In the genomic region with DNA sequence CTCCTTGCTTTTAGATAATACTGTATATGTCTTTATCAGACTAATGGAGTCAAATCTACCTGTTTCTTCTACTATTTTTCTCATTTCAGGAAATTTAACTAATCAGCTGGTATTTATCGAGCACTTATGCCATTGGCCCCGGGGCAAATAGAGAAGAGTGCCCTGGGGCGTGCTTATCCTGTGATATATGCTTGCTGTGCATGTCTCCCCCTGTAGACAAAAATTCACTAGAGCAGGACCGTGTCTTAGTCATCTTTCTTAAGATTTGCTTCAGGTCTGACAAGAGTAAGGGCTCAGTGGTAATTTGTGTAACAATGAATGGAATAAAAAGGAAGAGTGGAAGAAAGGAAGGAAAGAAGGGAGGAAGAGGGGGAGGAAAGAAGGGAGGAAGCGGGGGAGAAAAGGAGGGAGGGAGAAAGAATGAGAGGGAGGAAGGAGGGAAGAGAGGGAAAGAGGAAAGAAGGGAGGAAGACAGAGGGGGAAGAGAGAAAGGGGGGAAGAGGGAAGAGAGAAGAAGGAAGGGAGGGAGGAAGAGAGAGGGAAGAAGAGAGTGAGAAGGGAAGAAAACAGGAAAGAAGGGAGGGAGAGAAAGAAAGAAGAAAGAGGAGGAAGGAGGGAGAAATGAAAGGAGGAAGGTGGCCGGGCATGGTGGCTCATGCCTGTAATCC, we compare ENCODE assay signal across 1 cellular context.
A peak's percentile ranks its signal among the peaks of the same experiment; 100 is the strongest.
TF ChIP-seq lines count a peak whose summit lies in the region.

No MANE protein-coding gene starts in this region.

TF ChIP-seq in K562, 482 proteins besides CTCF, POLR2A, EP300 and RAD21 (continued from another document and continues in another):
- TF ChIP-seq, protein P1, sequence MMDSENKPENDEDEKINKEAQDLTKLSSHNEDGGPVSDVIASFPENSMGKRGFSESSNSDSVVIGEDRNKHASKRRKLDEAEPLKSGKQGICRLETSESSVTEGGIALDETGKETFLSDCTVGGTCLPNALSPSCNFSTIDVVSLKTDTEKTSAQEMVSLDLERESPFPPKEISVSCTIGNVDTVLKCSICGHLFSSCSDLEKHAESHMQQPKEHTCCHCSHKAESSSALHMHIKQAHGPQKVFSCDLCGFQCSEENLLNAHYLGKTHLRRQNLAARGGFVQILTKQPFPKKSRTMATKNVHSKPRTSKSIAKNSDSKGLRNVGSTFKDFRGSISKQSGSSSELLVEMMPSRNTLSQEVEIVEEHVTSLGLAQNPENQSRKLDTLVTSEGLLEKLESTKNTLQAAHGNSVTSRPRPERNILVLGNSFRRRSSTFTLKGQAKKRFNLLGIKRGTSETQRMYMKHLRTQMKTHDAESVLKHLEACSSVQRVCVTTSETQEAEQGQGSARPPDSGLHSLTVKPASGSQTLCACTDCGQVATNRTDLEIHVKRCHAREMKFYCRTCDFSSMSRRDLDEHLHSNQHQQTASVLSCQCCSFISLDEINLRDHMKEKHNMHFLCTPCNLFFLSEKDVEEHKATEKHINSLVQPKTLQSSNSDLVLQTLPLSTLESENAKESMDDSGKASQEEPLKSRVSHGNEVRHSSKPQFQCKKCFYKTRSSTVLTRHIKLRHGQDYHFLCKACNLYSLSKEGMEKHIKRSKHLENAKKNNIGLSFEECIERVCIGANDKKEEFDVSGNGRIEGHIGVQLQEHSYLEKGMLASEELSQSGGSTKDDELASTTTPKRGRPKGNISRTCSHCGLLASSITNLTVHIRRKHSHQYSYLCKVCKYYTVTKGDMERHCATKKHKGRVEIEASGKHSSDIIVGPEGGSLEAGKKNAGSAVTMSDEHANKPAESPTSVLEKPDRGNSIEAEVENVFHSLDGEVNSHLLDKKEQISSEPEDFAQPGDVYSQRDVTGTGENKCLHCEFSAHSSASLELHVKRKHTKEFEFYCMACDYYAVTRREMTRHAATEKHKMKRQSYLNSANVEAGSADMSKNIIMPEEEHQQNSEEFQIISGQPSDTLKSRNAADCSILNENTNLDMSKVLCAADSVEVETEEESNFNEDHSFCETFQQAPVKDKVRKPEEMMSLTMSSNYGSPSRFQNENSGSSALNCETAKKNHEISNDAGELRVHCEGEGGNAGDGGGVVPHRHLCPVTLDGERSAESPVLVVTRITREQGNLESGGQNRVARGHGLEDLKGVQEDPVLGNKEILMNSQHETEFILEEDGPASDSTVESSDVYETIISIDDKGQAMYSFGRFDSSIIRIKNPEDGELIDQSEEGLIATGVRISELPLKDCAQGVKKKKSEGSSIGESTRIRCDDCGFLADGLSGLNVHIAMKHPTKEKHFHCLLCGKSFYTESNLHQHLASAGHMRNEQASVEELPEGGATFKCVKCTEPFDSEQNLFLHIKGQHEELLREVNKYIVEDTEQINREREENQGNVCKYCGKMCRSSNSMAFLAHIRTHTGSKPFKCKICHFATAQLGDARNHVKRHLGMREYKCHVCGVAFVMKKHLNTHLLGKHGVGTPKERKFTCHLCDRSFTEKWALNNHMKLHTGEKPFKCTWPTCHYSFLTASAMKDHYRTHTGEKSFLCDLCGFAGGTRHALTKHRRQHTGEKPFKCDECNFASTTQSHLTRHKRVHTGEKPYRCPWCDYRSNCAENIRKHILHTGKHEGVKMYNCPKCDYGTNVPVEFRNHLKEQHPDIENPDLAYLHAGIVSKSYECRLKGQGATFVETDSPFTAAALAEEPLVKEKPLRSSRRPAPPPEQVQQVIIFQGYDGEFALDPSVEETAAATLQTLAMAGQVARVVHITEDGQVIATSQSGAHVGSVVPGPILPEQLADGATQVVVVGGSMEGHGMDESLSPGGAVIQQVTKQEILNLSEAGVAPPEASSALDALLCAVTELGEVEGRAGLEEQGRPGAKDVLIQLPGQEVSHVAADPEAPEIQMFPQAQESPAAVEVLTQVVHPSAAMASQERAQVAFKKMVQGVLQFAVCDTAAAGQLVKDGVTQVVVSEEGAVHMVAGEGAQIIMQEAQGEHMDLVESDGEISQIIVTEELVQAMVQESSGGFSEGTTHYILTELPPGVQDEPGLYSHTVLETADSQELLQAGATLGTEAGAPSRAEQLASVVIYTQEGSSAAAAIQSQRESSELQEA (IDR thresholded peaks at IDR 0.05; ENCODE audit: low read depth), result no peak
- TF ChIP-seq, protein P2, sequence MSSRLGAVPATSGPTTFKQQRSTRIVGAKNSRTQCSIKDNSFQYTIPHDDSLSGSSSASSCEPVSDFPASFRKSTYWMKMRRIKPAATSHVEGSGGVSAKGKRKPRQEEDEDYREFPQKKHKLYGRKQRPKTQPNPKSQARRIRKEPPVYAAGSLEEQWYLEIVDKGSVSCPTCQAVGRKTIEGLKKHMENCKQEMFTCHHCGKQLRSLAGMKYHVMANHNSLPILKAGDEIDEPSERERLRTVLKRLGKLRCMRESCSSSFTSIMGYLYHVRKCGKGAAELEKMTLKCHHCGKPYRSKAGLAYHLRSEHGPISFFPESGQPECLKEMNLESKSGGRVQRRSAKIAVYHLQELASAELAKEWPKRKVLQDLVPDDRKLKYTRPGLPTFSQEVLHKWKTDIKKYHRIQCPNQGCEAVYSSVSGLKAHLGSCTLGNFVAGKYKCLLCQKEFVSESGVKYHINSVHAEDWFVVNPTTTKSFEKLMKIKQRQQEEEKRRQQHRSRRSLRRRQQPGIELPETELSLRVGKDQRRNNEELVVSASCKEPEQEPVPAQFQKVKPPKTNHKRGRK (tag; IDR thresholded peaks at IDR 0.05), result peak; percentile 94
- TF ChIP-seq, protein P3, sequence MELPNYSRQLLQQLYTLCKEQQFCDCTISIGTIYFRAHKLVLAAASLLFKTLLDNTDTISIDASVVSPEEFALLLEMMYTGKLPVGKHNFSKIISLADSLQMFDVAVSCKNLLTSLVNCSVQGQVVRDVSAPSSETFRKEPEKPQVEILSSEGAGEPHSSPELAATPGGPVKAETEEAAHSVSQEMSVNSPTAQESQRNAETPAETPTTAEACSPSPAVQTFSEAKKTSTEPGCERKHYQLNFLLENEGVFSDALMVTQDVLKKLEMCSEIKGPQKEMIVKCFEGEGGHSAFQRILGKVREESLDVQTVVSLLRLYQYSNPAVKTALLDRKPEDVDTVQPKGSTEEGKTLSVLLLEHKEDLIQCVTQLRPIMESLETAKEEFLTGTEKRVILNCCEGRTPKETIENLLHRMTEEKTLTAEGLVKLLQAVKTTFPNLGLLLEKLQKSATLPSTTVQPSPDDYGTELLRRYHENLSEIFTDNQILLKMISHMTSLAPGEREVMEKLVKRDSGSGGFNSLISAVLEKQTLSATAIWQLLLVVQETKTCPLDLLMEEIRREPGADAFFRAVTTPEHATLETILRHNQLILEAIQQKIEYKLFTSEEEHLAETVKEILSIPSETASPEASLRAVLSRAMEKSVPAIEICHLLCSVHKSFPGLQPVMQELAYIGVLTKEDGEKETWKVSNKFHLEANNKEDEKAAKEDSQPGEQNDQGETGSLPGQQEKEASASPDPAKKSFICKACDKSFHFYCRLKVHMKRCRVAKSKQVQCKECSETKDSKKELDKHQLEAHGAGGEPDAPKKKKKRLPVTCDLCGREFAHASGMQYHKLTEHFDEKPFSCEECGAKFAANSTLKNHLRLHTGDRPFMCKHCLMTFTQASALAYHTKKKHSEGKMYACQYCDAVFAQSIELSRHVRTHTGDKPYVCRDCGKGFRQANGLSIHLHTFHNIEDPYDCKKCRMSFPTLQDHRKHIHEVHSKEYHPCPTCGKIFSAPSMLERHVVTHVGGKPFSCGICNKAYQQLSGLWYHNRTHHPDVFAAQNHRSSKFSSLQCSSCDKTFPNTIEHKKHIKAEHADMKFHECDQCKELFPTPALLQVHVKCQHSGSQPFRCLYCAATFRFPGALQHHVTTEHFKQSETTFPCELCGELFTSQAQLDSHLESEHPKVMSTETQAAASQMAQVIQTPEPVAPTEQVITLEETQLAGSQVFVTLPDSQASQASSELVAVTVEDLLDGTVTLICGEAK (IDR thresholded peaks at IDR 0.05), result no peak
- TF ChIP-seq, protein P3 (CRISPR knock-in tag; IDR thresholded peaks at IDR 0.05), result no peak
- no peak for TF ChIP-seq ZNF696 (CRISPR knock-in tag; conservative IDR thresholded peaks at IDR 0.05)
- TF ChIP-seq NFE2 (IDR thresholded peaks at IDR 0.05; ENCODE audit: low read depth), result no peak
- no peak for TF ChIP-seq PHF8 (IDR thresholded peaks at IDR 0.05; ENCODE audit: borderline replicate concordance, low read length)
- no peak for TF ChIP-seq MAFK (IDR thresholded peaks at IDR 0.05; ENCODE audit: low read length)
- TF ChIP-seq NFE2L1 (tag; IDR thresholded peaks at IDR 0.05; ENCODE audit: borderline replicate concordance, low read depth), result no peak
- TF ChIP-seq, protein P4, sequence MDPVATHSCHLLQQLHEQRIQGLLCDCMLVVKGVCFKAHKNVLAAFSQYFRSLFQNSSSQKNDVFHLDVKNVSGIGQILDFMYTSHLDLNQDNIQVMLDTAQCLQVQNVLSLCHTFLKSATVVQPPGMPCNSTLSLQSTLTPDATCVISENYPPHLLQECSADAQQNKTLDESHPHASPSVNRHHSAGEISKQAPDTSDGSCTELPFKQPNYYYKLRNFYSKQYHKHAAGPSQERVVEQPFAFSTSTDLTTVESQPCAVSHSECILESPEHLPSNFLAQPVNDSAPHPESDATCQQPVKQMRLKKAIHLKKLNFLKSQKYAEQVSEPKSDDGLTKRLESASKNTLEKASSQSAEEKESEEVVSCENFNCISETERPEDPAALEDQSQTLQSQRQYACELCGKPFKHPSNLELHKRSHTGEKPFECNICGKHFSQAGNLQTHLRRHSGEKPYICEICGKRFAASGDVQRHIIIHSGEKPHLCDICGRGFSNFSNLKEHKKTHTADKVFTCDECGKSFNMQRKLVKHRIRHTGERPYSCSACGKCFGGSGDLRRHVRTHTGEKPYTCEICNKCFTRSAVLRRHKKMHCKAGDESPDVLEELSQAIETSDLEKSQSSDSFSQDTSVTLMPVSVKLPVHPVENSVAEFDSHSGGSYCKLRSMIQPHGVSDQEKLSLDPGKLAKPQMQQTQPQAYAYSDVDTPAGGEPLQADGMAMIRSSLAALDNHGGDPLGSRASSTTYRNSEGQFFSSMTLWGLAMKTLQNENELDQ (CRISPR knock-in tag; IDR thresholded peaks at IDR 0.05; ENCODE audit: borderline replicate concordance), result no peak
- no peak for TF ChIP-seq TAF9B (IDR thresholded peaks at IDR 0.05; ENCODE audit: partially characterized antibody)
- TF ChIP-seq TEAD1 (CRISPR knock-in tag; IDR thresholded peaks at IDR 0.05), result peak; percentile 72 to 89; a peak in 3 of 4 replicates
- no peak for TF ChIP-seq ZBTB8A (IDR thresholded peaks at IDR 0.05; ENCODE audit: partially characterized antibody)
- no peak for TF ChIP-seq BDP1 (IDR thresholded peaks at IDR 0.05; ENCODE audit: insufficient read depth, insufficient read length)
- no peak for TF ChIP-seq JUND (IDR thresholded peaks at IDR 0.05; ENCODE audit: borderline replicate concordance, low read depth, low read length)
- TF ChIP-seq JUND (tag; IDR thresholded peaks at IDR 0.05; ENCODE audit: borderline replicate concordance, low read depth, low read length), result no peak
- no peak for TF ChIP-seq SIN3B (IDR thresholded peaks at IDR 0.05; ENCODE audit: low read depth)
- TF ChIP-seq NR4A1 (CRISPR knock-in tag; IDR thresholded peaks at IDR 0.05), result no peak
- no peak for TF ChIP-seq NR4A1 (tag; IDR thresholded peaks at IDR 0.05)
- no peak for TF ChIP-seq U2AF2 (optimal IDR thresholded peaks at IDR 0.05; ENCODE audit: low read depth, low read length)
- no peak for TF ChIP-seq GTF2E2 (tag; IDR thresholded peaks at IDR 0.05)
- no peak for TF ChIP-seq MAFF (IDR thresholded peaks at IDR 0.05; ENCODE audit: low read length)
- TF ChIP-seq, protein P5, sequence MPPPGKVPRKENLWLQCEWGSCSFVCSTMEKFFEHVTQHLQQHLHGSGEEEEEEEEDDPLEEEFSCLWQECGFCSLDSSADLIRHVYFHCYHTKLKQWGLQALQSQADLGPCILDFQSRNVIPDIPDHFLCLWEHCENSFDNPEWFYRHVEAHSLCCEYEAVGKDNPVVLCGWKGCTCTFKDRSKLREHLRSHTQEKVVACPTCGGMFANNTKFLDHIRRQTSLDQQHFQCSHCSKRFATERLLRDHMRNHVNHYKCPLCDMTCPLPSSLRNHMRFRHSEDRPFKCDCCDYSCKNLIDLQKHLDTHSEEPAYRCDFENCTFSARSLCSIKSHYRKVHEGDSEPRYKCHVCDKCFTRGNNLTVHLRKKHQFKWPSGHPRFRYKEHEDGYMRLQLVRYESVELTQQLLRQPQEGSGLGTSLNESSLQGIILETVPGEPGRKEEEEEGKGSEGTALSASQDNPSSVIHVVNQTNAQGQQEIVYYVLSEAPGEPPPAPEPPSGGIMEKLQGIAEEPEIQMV (tag; conservative IDR thresholded peaks at IDR 0.05; ENCODE audit: low read depth), result no peak
- TF ChIP-seq TCF7L2 (IDR thresholded peaks at IDR 0.05; ENCODE audit: low read depth, low read length), result no peak
- TF ChIP-seq ZNF174 (CRISPR knock-in tag; IDR thresholded peaks at IDR 0.05), result no peak
- no peak for TF ChIP-seq BRD9 (IDR thresholded peaks at IDR 0.05; ENCODE audit: low read depth, partially characterized antibody)
- no peak for TF ChIP-seq ZNF695 (CRISPR knock-in tag; IDR thresholded peaks at IDR 0.05)
- TF ChIP-seq TSC22D4 (tag; IDR thresholded peaks at IDR 0.05), result no peak
- TF ChIP-seq FUS (optimal IDR thresholded peaks at IDR 0.05; ENCODE audit: low read depth, low read length), result no peak
- peak; percentile 69; the same call in 1 of the 2 replicates for TF ChIP-seq OTX1 (CRISPR knock-in tag; IDR thresholded peaks at IDR 0.05)
- TF ChIP-seq NUFIP1 (IDR thresholded peaks at IDR 0.05; ENCODE audit: partially characterized antibody), result no peak
